36 cellular contexts compared by ENCODE assay signal in genomic region chr10:23523251-23523650, GRCh38.
A peak's percentile ranks its signal among the peaks of the same experiment; 100 is the strongest.
DNase-seq lines count a peak whose midpoint lies in the region; FAIRE-seq and TF ChIP-seq lines count a peak whose summit lies in the region.
"Had no signal": no experiment of that assay in that cellular context is flagged by ENCODE, and none has a peak within 500 bp of the region (broad histone marks: within the 10 kb centered on the region; RNA-seq: fewer than 3 reads in every experiment).

No MANE protein-coding gene starts in this region.

- H3K36me3 ChIP-seq in BJ (ENCODE audit: control insufficient read depth, insufficient read depth, low read length), result no peaks in the 10 kb centered on the region
- H3K36me3 ChIP-seq in OCI-LY3 (replicated peaks; ENCODE audit: low read depth, low read length), result no peaks in the 10 kb centered on the region
- no peaks in the 10 kb centered on the region for H3K36me3 ChIP-seq in endodermal cell (ENCODE audit: control insufficient read depth, insufficient read depth, low read length)
- H3K36me3 ChIP-seq: heart right ventricle, thoracic aorta had no signal

- POLR2A ChIA-PET in BJ (lab: Charles Lee), result no interaction called here

- H3K4me3 ChIP-seq in BJ (ENCODE audit: low read depth, low read length), result no peak overlapping the region
- no peak overlapping the region for H3K4me3 ChIP-seq in GM12864 (ENCODE audit: low read depth, low read length)
- H3K4me3 ChIP-seq in OCI-LY3 (ENCODE audit: low read length), result no peak overlapping the region
- H3K4me3 ChIP-seq in endodermal cell (ENCODE audit: low read length), result no peak overlapping the region
- H3K4me3 ChIP-seq: heart right ventricle, thoracic aorta had no signal

- H3K4me1 ChIP-seq in OCI-LY3 (ENCODE audit: low read length), result no peaks in the 10 kb centered on the region
- H3K4me1 ChIP-seq in endodermal cell (ENCODE audit: control insufficient read depth, insufficient read depth, low read length), result no peaks in the 10 kb centered on the region
- H3K4me1 ChIP-seq: heart right ventricle had no signal

- H4K20me1 ChIP-seq in OCI-LY3 (ENCODE audit: insufficient read depth, low read length), result no peaks in the 10 kb centered on the region

- H3K36me3 Mint-ChIP-seq in endodermal cell (ENCODE audit: low read depth), result no peaks in the 10 kb centered on the region
- H3K36me3 Mint-ChIP-seq: CD8-positive, alpha-beta memory T cell; mesothelial cell of epicardium; naive thymus-derived CD4-positive, alpha-beta T cell had no signal

- no peak overlapping the region for H3K4me3 Mint-ChIP-seq in endodermal cell
- H3K4me3 Mint-ChIP-seq: activated CD4-positive, alpha-beta memory T cell treated with anti-CD3 and anti-CD28 coated beads, Interleukin-2, amount 10 ng/mL, durations not matched to agents 7 days and 5 days; activated naive CD4-positive, alpha-beta T cell treated with anti-CD3 and anti-CD28 coated beads for 36 hours; activated T-helper 1 cell treated with anti-CD3 and anti-CD28 coated beads, Interleukin-12 subunit alpha, Interleukin-12 subunit beta, Interleukin-2, Interleukin-4 antibody, amounts not matched to agents 30 ng/mL and 10 ng/mL and 1 ng/mL, durations not matched to agents 14 hours and 24 hours and 36 hours; CD8-positive, alpha-beta memory T cell; effector memory CD8-positive, alpha-beta T cell; mesothelial cell of epicardium; naive thymus-derived CD4-positive, alpha-beta T cell; stimulated activated naive CD8-positive, alpha-beta T cell treated with anti-CD3 and anti-CD28 coated beads, Interleukin-15, amount 100 ng/mL, for 72 hours; T-helper 1 cell treated with Interleukin-12 subunit alpha and Interleukin-12 subunit beta and Interleukin-4 antibody, amounts not matched to agents 30 μg/mL and 1 μg/mL, for 36 hours had no signal

- no peaks in the 10 kb centered on the region for H3K4me1 Mint-ChIP-seq in endodermal cell
- H3K4me1 Mint-ChIP-seq: activated CD4-positive, alpha-beta memory T cell treated with anti-CD3 and anti-CD28 coated beads, Interleukin-2, amount 10 ng/mL, durations not matched to agents 7 days and 5 days; CD8-positive, alpha-beta memory T cell; mesothelial cell of epicardium had no signal

- no peak overlapping the region for H3K27ac ChIP-seq in OCI-LY3 (ENCODE audit: low read length)
- no peak overlapping the region for H3K27ac ChIP-seq in endodermal cell (ENCODE audit: low read depth, low read length)
- H3K27ac ChIP-seq: heart right ventricle, HL-60, RWPE1, thoracic aorta had no signal

- H3K9me3 ChIP-seq in OCI-LY3 (ENCODE audit: insufficient read depth, low read length) (no peaks in the 10 kb centered on the region), endodermal cell (ENCODE audit: control insufficient read depth, low read length) (no peaks in the 10 kb centered on the region)
- H3K9me3 ChIP-seq: heart right ventricle, thoracic aorta had no signal

- no peaks in the 10 kb centered on the region for H3K27me3 Mint-ChIP-seq in endodermal cell (ENCODE audit: insufficient read depth)

- CTCF ChIA-PET in BJ (lab: Yijun Ruan, JAX), result interaction anchor here (1.0 kb wide), 1 partner anchor 208 kb away, joined by 5 read pairs; no protein-coding TSS in a partner anchor

- no peaks in the 10 kb centered on the region for H3K27me3 ChIP-seq in BJ (ENCODE audit: control insufficient read depth, insufficient read depth, low read length)
- H3K27me3 ChIP-seq in OCI-LY3 (ENCODE audit: low read depth, low read length), result no peaks in the 10 kb centered on the region
- peaks cover 7% of the 10 kb centered on the region for H3K27me3 ChIP-seq in endodermal cell (ENCODE audit: control insufficient read depth, insufficient read depth, low read length, poor library complexity, severe bottlenecking)
- H3K27me3 ChIP-seq: heart right ventricle had no signal

- no peaks in the 10 kb centered on the region for H3K79me2 ChIP-seq in OCI-LY3 (ENCODE audit: low read length)

- TF ChIP-seq CTCF in BJ (IDR thresholded peaks at IDR 0.05; ENCODE audit: insufficient read depth, low read depth, low read length) (0 out of 2 replicates have a peak, but pooled peaks have one; percentile 6), GM12864 (IDR thresholded peaks at IDR 0.05; ENCODE audit: low read depth, low read length, missing control alignments) (peak; percentile 14), OCI-LY3 (IDR thresholded peaks at IDR 0.05; ENCODE audit: low read depth, low read length) (peak; percentile 31), endodermal cell (conservative IDR thresholded peaks at IDR 0.05) (peak; percentile 43)

- no peaks in the 10 kb centered on the region for H3K9me3 Mint-ChIP-seq in endodermal cell
- H3K9me3 Mint-ChIP-seq: activated CD4-positive, alpha-beta memory T cell treated with anti-CD3 and anti-CD28 coated beads, Interleukin-2, amount 10 ng/mL, durations not matched to agents 7 days and 5 days; activated naive CD4-positive, alpha-beta T cell treated with anti-CD3 and anti-CD28 coated beads for 36 hours; activated T-helper 1 cell treated with anti-CD3 and anti-CD28 coated beads, Interleukin-12 subunit alpha, Interleukin-12 subunit beta, Interleukin-2, Interleukin-4 antibody, amounts not matched to agents 30 ng/mL and 10 ng/mL and 1 ng/mL, durations not matched to agents 14 hours and 24 hours and 36 hours; CD8-positive, alpha-beta memory T cell; effector memory CD8-positive, alpha-beta T cell; mesothelial cell of epicardium; naive thymus-derived CD4-positive, alpha-beta T cell; T-helper 1 cell treated with Interleukin-12 subunit alpha and Interleukin-12 subunit beta and Interleukin-4 antibody, amounts not matched to agents 30 μg/mL and 1 μg/mL, for 36 hours had no signal

- in situ Hi-C loops in KBM-7 (cut with MboI; ENCODE audit: low pct_unique_long_range_greater_than_20kb, low sequenced_read_pairs), result loop anchor here (25.0 kb wide), 2 partner anchors 211 to 664 kb away; no protein-coding TSS in a partner anchor

- WGBS in endodermal cell (ENCODE audit: insufficient coverage in 1 of 2, insufficient read length in 1 of 2), 2 experiments, result 57 to 68% methylated on average over 3 to 4 of the region's 4 CpGs

- DNase-seq in BJ (ENCODE audit: low read depth) (no peak), GM12864 (ENCODE audit: low read depth) (no peak), endodermal cell (peak; percentile 52), NCI-H2196 (lab: John Stamatoyannopoulos, UW; ENCODE audit: unreplicated experiment) (no peak), KBM-7 (no peak), frontal cortex (ENCODE audit: low spot score in 2 of 2) (no peak)
- DNase-seq: activated CD4-positive, alpha-beta memory T cell treated with anti-CD3 and anti-CD28 coated beads, Interleukin-2, amount 10 ng/mL, durations not matched to agents 7 days and 5 days; activated CD4-positive, CD25-positive, alpha-beta regulatory T cell; activated CD8-positive, alpha-beta memory T cell treated with anti-CD3 and anti-CD28 coated beads, Interleukin-2, amount 50 U/mL, for 4 hours; activated naive CD4-positive, alpha-beta T cell treated with anti-CD3 and anti-CD28 coated beads for 36 hours; caudate nucleus; CD8-positive, alpha-beta memory T cell; DMS153; effector memory CD8-positive, alpha-beta T cell; erythroblast; foreskin fibroblast; GF-D8; heart right ventricle; Kasumi-1; kidney glomerular epithelial cell; naive thymus-derived CD4-positive, alpha-beta T cell; NCI-H1694; NCI-H82; right cardiac atrium; stimulated activated CD8-positive, alpha-beta memory T cell treated with anti-CD3 and anti-CD28 coated beads, Interleukin-4, amount 100 ng/mL, for 48 hours; stimulated activated naive CD8-positive, alpha-beta T cell treated with anti-CD3 and anti-CD28 coated beads, Interleukin-15, amount 100 ng/mL, for 72 hours had no signal

- no peak overlapping the region for H2AFZ ChIP-seq in OCI-LY3 (ENCODE audit: low read depth, low read length)

- no peak overlapping the region for H3K4me2 ChIP-seq in OCI-LY3 (ENCODE audit: low read length)

- H3K9ac ChIP-seq in OCI-LY3 (ENCODE audit: low read length), result no peak overlapping the region
- H3K9ac ChIP-seq in endodermal cell (ENCODE audit: extremely low read depth, low read length, poor library complexity, severe bottlenecking), result no peak overlapping the region

- FAIRE-seq in frontal cortex (lab: Jason Lieb, UNC), result no peak
- FAIRE-seq: GM12892, TTC549, urothelium cell line had no signal

- no peak overlapping the region for H3K27ac Mint-ChIP-seq in endodermal cell
- H3K27ac Mint-ChIP-seq: activated CD4-positive, alpha-beta memory T cell treated with anti-CD3 and anti-CD28 coated beads, Interleukin-2, amount 10 ng/mL, durations not matched to agents 7 days and 5 days; activated naive CD4-positive, alpha-beta T cell treated with anti-CD3 and anti-CD28 coated beads for 36 hours; activated T-helper 1 cell treated with anti-CD3 and anti-CD28 coated beads, Interleukin-12 subunit alpha, Interleukin-12 subunit beta, Interleukin-2, Interleukin-4 antibody, amounts not matched to agents 30 ng/mL and 10 ng/mL and 1 ng/mL, durations not matched to agents 14 hours and 24 hours and 36 hours; CD8-positive, alpha-beta memory T cell; effector memory CD8-positive, alpha-beta T cell; mesothelial cell of epicardium; naive thymus-derived CD4-positive, alpha-beta T cell; T-helper 1 cell treated with Interleukin-12 subunit alpha and Interleukin-12 subunit beta and Interleukin-4 antibody, amounts not matched to agents 30 μg/mL and 1 μg/mL, for 36 hours had no signal
